Comparison of ENCODE assay signal across 14 cellular contexts in the genomic region with DNA sequence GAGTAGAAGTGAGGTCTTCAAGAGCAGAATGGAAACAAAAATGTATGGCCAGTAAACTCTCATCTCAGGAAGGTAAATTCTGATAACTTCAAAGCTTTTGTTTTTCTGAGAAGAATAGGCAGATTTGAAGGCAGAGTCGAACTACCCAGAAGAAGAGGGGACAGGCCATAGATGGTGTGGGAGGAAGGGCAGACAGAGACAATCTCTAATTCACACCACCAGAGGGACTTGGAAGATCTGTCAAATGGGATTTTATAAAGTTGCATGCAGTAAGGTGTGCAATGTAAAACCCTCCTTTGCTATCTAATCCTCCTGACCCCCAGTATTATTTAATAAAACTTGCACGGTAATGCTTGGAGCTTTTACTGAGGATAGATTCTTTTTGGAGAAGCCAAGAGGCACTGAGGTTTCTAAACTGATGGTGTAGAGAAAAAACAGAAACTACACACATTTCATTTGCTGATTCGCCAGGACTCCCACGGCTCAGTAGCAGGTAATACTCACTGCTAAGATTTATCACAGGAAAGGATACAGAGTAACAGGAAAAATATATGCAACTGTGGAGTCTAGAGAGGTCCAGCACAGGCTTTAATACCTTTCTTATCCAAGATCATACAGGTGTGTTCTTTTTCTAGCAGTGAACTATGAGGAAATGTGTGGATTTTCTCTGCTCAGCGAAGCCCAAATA. TPM values are rescaled to one million over a fixed set of nuclear protein-coding genes. Genes with fewer than 3 reads are reported as not detected.
A peak's percentile ranks its signal among the peaks of the same experiment; 100 is the strongest.
DNase-seq lines count a peak whose midpoint lies in the region; ATAC-seq and TF ChIP-seq lines count a peak whose summit lies in the region.
"Had no signal": no experiment of that assay in that cellular context is flagged by ENCODE, and none has a peak within 500 bp of the region (broad histone marks: within the 10 kb centered on the region; RNA-seq: fewer than 3 reads in every experiment).

No MANE protein-coding gene starts in this region.

- RAD21 ChIA-PET in HCT116 (lab: Charles Lee; ENCODE audit: low non-redundant PET in 1 of 2, low total read pairs in 2 of 2, uncharacterized antibody in 2 of 2, unreplicated experiment in 2 of 2) = interaction anchor here in 1 of 2 experiments (0.6 kb wide), 2 partner anchors 60 to 63 kb away, joined by 3 to 4 read pairs; no protein-coding TSS in a partner anchor

- no peak overlapping the region for H3K9ac ChIP-seq in HCT116 (ENCODE audit: low read length)

- H3K4me1 ChIP-seq in Caco-2 (peaks cover 12% of the 10 kb centered on the region), HCT116 (ENCODE audit: control insufficient read depth in 1 of 2, insufficient read depth in 2 of 2, low read length in 2 of 2) (peaks cover 0 to 16% of the 10 kb centered on the region in 2 experiments; a peak in 2 of 4 replicates)

- POLR2A ChIA-PET in Caco-2 (lab: Charles Lee) (no interaction called here), HCT116 (lab: Charles Lee) (interaction anchor here (1.0 kb wide), 1 partner anchor 11 kb away, joined by 3 read pairs; no protein-coding TSS in a partner anchor)

- H3K9me3 Mint-ChIP-seq in Caco-2 (ENCODE audit: unreplicated experiment) = no peaks in the 10 kb centered on the region
- peaks cover 2% of the 10 kb centered on the region for H3K9me3 Mint-ChIP-seq in memory B cell

- no peak overlapping the region for H3K4me3 Mint-ChIP-seq in Caco-2 (ENCODE audit: unreplicated experiment)
- no peak overlapping the region for H3K4me3 Mint-ChIP-seq in memory B cell

- TF ChIP-seq CTCF in Caco-2 (IDR thresholded peaks at IDR 0.05; ENCODE audit: insufficient read depth in 1 of 2, low read depth in 1 of 2, low read length in 1 of 2, severe bottlenecking in 1 of 2, unreplicated experiment in 1 of 2) (peak; percentile 9 to 45), HCT116 (IDR thresholded peaks at IDR 0.05 in 2 of 3, conservative IDR thresholded peaks at IDR 0.05 in 1 of 3; ENCODE audit: borderline replicate concordance in 1 of 3, insufficient read depth in 1 of 3, low read depth in 2 of 3, low read length in 2 of 3) (peak; percentile 30 to 46 (median 46); a peak in 5 of 6 replicates), WERI-Rb-1 (IDR thresholded peaks at IDR 0.05; ENCODE audit: low read depth, low read length) (peak; percentile 21; the same call in 1 of the 2 replicates)

- H3K9me3 ChIP-seq in Caco-2 (no peaks in the 10 kb centered on the region), HCT116 (ENCODE audit: control insufficient read depth in 1 of 2, insufficient read depth in 1 of 2, low read depth in 1 of 2, low read length in 2 of 2) (no peaks in the 10 kb centered on the region), WERI-Rb-1 (ENCODE audit: severe bottlenecking) (no peaks in the 10 kb centered on the region)
- H3K9me3 ChIP-seq: gastroesophageal sphincter had no signal

- BruUV-seq in Caco-2 (replicated peaks; lab: Mats Ljungman, UMichigan) (no TSS peak), HCT116 (replicated peaks; lab: Mats Ljungman, UMichigan) (no TSS peak)

- TF ChIP-seq RAD21 in HCT116 (IDR thresholded peaks at IDR 0.05; ENCODE audit: low read depth) = peak; percentile 58

- peak; percentile 35 for ATAC-seq in HCT116
- ATAC-seq in memory B cell (ENCODE audit: low read depth) = peak; percentile 32
- no peak for ATAC-seq in HG02884 (IDR thresholded peaks at IDR 0.05; ENCODE audit: unreplicated experiment)
- ATAC-seq in GM18520 (IDR thresholded peaks at IDR 0.05; ENCODE audit: unreplicated experiment) = no peak
- ATAC-seq: gastroesophageal sphincter had no signal

- no peaks in the 10 kb centered on the region for H3K79me2 ChIP-seq in HCT116 (ENCODE audit: insufficient read depth, low read length)

- H3K27ac Mint-ChIP-seq in Caco-2 (ENCODE audit: unreplicated experiment) (no peak overlapping the region), memory B cell (no peak overlapping the region)
- H3K27ac Mint-ChIP-seq: progenitor cell of endocrine pancreas had no signal

- H3K27me3 ChIP-seq in Caco-2 (replicated peaks; ENCODE audit: control insufficient read depth, insufficient read depth, low read length) = no peaks in the 10 kb centered on the region
- H3K27me3 ChIP-seq in HCT116 (ENCODE audit: insufficient read depth, low read length) = no peaks in the 10 kb centered on the region
- no peaks in the 10 kb centered on the region for H3K27me3 ChIP-seq in WERI-Rb-1 (ENCODE audit: insufficient read depth, low read depth, severe bottlenecking)
- H3K27me3 ChIP-seq: gastroesophageal sphincter had no signal

- peak overlapping the region; percentile 1; the same call in 1 of the 2 replicates for H3K4me2 ChIP-seq in HCT116 (ENCODE audit: low read length)
- H3K4me2 ChIP-seq: PC-9 had no signal

- H3K27ac ChIP-seq in HCT116 (ENCODE audit: low read depth, low read length) = no peak overlapping the region
- H3K27ac ChIP-seq in WERI-Rb-1 = no peak overlapping the region
- H3K27ac ChIP-seq: gastroesophageal sphincter, PC-9 had no signal

- H3K36me3 ChIP-seq in Caco-2 (ENCODE audit: control insufficient read depth, insufficient read depth, low read length) = no peaks in the 10 kb centered on the region
- peaks cover under 1 to 2% of the 10 kb centered on the region in 2 experiments; a peak in 2 of 4 replicates for H3K36me3 ChIP-seq in HCT116 (ENCODE audit: control insufficient read depth in 1 of 2, insufficient read depth in 2 of 2, low read length in 2 of 2)
- peaks cover 2% of the 10 kb centered on the region for H3K36me3 ChIP-seq in WERI-Rb-1

- DNase-seq in Caco-2 = no peak
- no peak for DNase-seq in HCT116 (ENCODE audit: low read depth, low spot score)
- no peak for DNase-seq in WERI-Rb-1
- no peak for DNase-seq in memory B cell (ENCODE audit: low spot score in 2 of 2)
- no peak for DNase-seq in activated gamma-delta T cell treated with Interleukin-2 at 50 U/mL for 16 hours
- DNase-seq: central memory CD4-positive, alpha-beta T cell; left colon; NCI-H1436 treated with DMSO at 0.1 percent for 48 hours; stimulated activated CD4-positive, alpha-beta T cell treated with anti-CD3 and anti-CD28 coated beads, Interleukin-4, amount 100 ng/mL, for 1 hour had no signal

- 0 out of 2 replicates have a peak, but pooled peaks cover 2% of the 10 kb centered on the region for H4K20me1 ChIP-seq in HCT116 (ENCODE audit: insufficient read depth)

- H3K27me3 Mint-ChIP-seq in Caco-2 (ENCODE audit: insufficient read depth, unreplicated experiment) = no peaks in the 10 kb centered on the region
- no peaks in the 10 kb centered on the region for H3K27me3 Mint-ChIP-seq in memory B cell
- H3K27me3 Mint-ChIP-seq: progenitor cell of endocrine pancreas had no signal

- H3K4me3 ChIP-seq in Caco-2 (ENCODE audit: low read depth, low read length) (no peak overlapping the region), HCT116 (replicated peaks in 1 of 2; ENCODE audit: low read depth in 1 of 2, low read length in 2 of 2) (no peak overlapping the region), WERI-Rb-1 (ENCODE audit: low read depth, low read length) (no peak overlapping the region)
- H3K4me3 ChIP-seq: gastroesophageal sphincter, PC-9 had no signal

- peaks cover 25% of the 10 kb centered on the region for H3K36me3 Mint-ChIP-seq in Caco-2 (ENCODE audit: insufficient read depth, unreplicated experiment)
- peaks cover 10% of the 10 kb centered on the region for H3K36me3 Mint-ChIP-seq in memory B cell

- no peaks in the 10 kb centered on the region for H3K4me1 Mint-ChIP-seq in Caco-2 (ENCODE audit: low read depth, unreplicated experiment)
- peaks cover 11% of the 10 kb centered on the region for H3K4me1 Mint-ChIP-seq in memory B cell

- CTCF ChIA-PET in Caco-2 (lab: Charles Lee) (interaction anchor here (0.6 kb wide), 1 partner anchor 201 kb away, joined by 3 read pairs; no protein-coding TSS in a partner anchor), HCT116 (lab: Charles Lee) (interaction anchor here (0.7 to 1.3 kb wide), 2 partner anchors 229 to 320 kb away, joined by 3 read pairs; no protein-coding TSS in a partner anchor)

- no peak for TF ChIP-seq POLR2A in HCT116 (IDR thresholded peaks at IDR 0.05; ENCODE audit: borderline replicate concordance, extremely low read depth, insufficient read depth, insufficient read length)

- H3K9me2 ChIP-seq in HCT116 (ENCODE audit: insufficient read depth) = no peaks in the 10 kb centered on the region

- H2AFZ ChIP-seq in HCT116 (ENCODE audit: low read depth, low read length, poor library complexity, severe bottlenecking) = peak overlapping the region; percentile 63
- H2AFZ ChIP-seq: PC-9 had no signal

- intact Hi-C loops in Caco-2 (cut with micrococcal nuclease; ENCODE audit: unreplicated experiment) = no loop called here
- intact Hi-C loops in HCT116 (cut with micrococcal nuclease) = no loop called here

TF ChIP-seq in HCT116, 20 proteins besides CTCF, POLR2A, EP300 and RAD21 (continues in another document):
- TF ChIP-seq EZH2phosphoT487 (IDR thresholded peaks at IDR 0.05; ENCODE audit: borderline replicate concordance) (no peak), ZNF274 (IDR thresholded peaks at IDR 0.05; ENCODE audit: low read depth, low read length) (no peak), ELF1 (IDR thresholded peaks at IDR 0.05; ENCODE audit: borderline replicate concordance, low read depth) (no peak), JUND (IDR thresholded peaks at IDR 0.05) (no peak), EGR1 (IDR thresholded peaks at IDR 0.05; ENCODE audit: low read depth) (no peak), EZH2 (IDR thresholded peaks at IDR 0.05) (no peak), CEBPB (IDR thresholded peaks at IDR 0.05; ENCODE audit: low read depth) (no peak), SIN3A (IDR thresholded peaks at IDR 0.05; ENCODE audit: low read depth) (no peak)
- TF ChIP-seq, protein P1, sequence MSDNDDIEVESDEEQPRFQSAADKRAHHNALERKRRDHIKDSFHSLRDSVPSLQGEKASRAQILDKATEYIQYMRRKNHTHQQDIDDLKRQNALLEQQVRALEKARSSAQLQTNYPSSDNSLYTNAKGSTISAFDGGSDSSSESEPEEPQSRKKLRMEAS (IDR thresholded peaks at IDR 0.05) = no peak
- TF ChIP-seq, protein P2, sequence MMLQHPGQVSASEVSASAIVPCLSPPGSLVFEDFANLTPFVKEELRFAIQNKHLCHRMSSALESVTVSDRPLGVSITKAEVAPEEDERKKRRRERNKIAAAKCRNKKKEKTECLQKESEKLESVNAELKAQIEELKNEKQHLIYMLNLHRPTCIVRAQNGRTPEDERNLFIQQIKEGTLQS (IDR thresholded peaks at IDR 0.05) = no peak

RNA-seq across cellular contexts. Expression of a gene that starts 18.3 kb away (rescaled TPM):
- 317 and 331 TPM in 2 replicates for total RNA-seq in Caco-2 (2022)
- total RNA-seq in HCT116 (2021; ENCODE audit: unreplicated experiment) = 1,049 TPM
- polyA plus RNA-seq in HCT116 (2012) = 307 and 350 TPM in 2 replicates

Comparison
In these comparisons a context has a peak if more than half of its experiments do, and no peak if none do; other contexts are left out.
1. ATAC-seq: peak in HCT116 (single experiment) and memory B cell (single experiment); none in HG02884 (single experiment) and GM18520 (single experiment).
2. Peak in every context shown above with its lines, with median percentiles within 50 percentile points of each other: CTCF ChIP-seq.